In genomic region chr22:49734882-49735281, GRCh38 we compare ENCODE assay signal across 23 cellular contexts.
DNase-seq lines count a peak whose midpoint lies in the region; ATAC-seq, FAIRE-seq and TF ChIP-seq lines count a peak whose summit lies in the region.
"Had no signal": no experiment of that assay in that cellular context is flagged by ENCODE, and none has a peak within 500 bp of the region (broad histone marks: within the 10 kb centered on the region; RNA-seq: fewer than 3 reads in every experiment).

No MANE protein-coding gene starts in this region.

- 14% methylated on average over 4 of the region's 12 CpGs for WGBS in HepG2 (ENCODE audit: low lambda C conversion rate)
- WGBS in body of pancreas, 2 donors, result 63 to 68% methylated on average over 7 to 12 of the region's 12 CpGs

- intact Hi-C loops in HepG2 (cut with micrococcal nuclease; ENCODE audit: unreplicated experiment) (no loop called here), upper lobe of right lung (cut with DNase I) (no loop called here), body of pancreas (cut with DNase I) (no loop called here)

- no peak overlapping the region for H3K9ac ChIP-seq in HepG2 (ENCODE audit: insufficient read depth, low read depth, low read length)
- H3K9ac ChIP-seq: KMS-11 had no signal

- H2AFZ ChIP-seq in HepG2 (ENCODE audit: low read length), result no peak overlapping the region
- H2AFZ ChIP-seq: PC-9 had no signal

- ATAC-seq in HepG2 (no peak), upper lobe of right lung (peak; percentile 19), HG03095 (IDR thresholded peaks at IDR 0.05; ENCODE audit: unreplicated experiment) (no peak), body of pancreas (no peak)

- H3K4me1 ChIP-seq in Peyer's patch (no peaks in the 10 kb centered on the region), HepG2 (ENCODE audit: insufficient read depth, low read length) (no peaks in the 10 kb centered on the region), upper lobe of right lung (no peaks in the 10 kb centered on the region), body of pancreas (no peaks in the 10 kb centered on the region)

- DNase-seq in activated CD8-positive, alpha-beta memory T cell treated with anti-CD3 and anti-CD28 coated beads for 24 hours, result peak; percentile 44
- no peak for DNase-seq in activated CD8-positive, alpha-beta memory T cell treated with anti-CD3 and anti-CD28 coated beads, Interleukin-2, amount 50 U/mL, for 4 hours
- peak in 2 of 3 donors; percentile 13 to 26 for DNase-seq in Peyer's patch
- no peak for DNase-seq in HepG2 (ENCODE audit: low spot score)
- peak; percentile 29 for DNase-seq in upper lobe of right lung
- DNase-seq in body of pancreas, result no peak
- DNase-seq: EL, GF-D8, GOT3, IMR-90, NCI-H1105, NCI-H146, NCI-H2029, NCI-H226, NCI-H510A treated with DMSO at 0.1 percent for 48 hours, NCI-H748 treated with DMSO at 0.1 percent for 48 hours, PC-9, SIG-M5 had no signal

- no peaks in the 10 kb centered on the region for H3K27me3 ChIP-seq in Peyer's patch
- H3K27me3 ChIP-seq in HepG2 (ENCODE audit: control insufficient read depth in 1 of 2, insufficient read depth in 2 of 2, low read length in 2 of 2), result peaks cover 0 to 50% of the 10 kb centered on the region in 2 experiments; a peak in 2 of 5 replicates
- peaks cover 27% of the 10 kb centered on the region for H3K27me3 ChIP-seq in upper lobe of right lung
- peaks cover 0 to 5% of the 10 kb centered on the region in 2 donors for H3K27me3 ChIP-seq in body of pancreas

- TF ChIP-seq CTCF in Peyer's patch (IDR thresholded peaks at IDR 0.05), result no peak
- no peak for TF ChIP-seq CTCF in HepG2 (CRISPR knock-in tag; IDR thresholded peaks at IDR 0.05)
- TF ChIP-seq CTCF in upper lobe of right lung (IDR thresholded peaks at IDR 0.05), result no peak
- no peak for TF ChIP-seq CTCF in body of pancreas (IDR thresholded peaks at IDR 0.05)

- H3K4me2 ChIP-seq in HepG2 (ENCODE audit: low read depth, low read length), result no peak overlapping the region
- H3K4me2 ChIP-seq: KMS-11, PC-9 had no signal

- TF ChIP-seq RAD21 in HepG2 (CRISPR knock-in tag; IDR thresholded peaks at IDR 0.05), result no peak

- no peaks in the 10 kb centered on the region for H3K79me2 ChIP-seq in HepG2 (ENCODE audit: insufficient read depth, low read length)

- CTCF ChIA-PET in HepG2 (lab: Yijun Ruan, JAX; ENCODE audit: low intra/inter-chr PET ratio, low total read pairs), result no interaction called here

- FAIRE-seq in HepG2 (lab: Jason Lieb, UNC), result no peak
- FAIRE-seq: A204.1, HTR-8/SVneo had no signal

- H4K20me1 ChIP-seq in HepG2 (ENCODE audit: insufficient read depth, low read length), result 0 out of 2 replicates have a peak, but pooled peaks cover 3% of the 10 kb centered on the region

- TF ChIP-seq EP300 in HepG2 (IDR thresholded peaks at IDR 0.05; ENCODE audit: low read depth in 2 of 2, low read length in 2 of 2) (no peak), HepG2 (CRISPR knock-in tag; IDR thresholded peaks at IDR 0.05; ENCODE audit: borderline replicate concordance) (no peak)

- POLR2A ChIA-PET in HepG2 (lab: Yijun Ruan, JAX), result no interaction called here

- H3K36me3 ChIP-seq in Peyer's patch, result no peaks in the 10 kb centered on the region
- no peaks in the 10 kb centered on the region for H3K36me3 ChIP-seq in HepG2 (replicated peaks in 1 of 2; ENCODE audit: control insufficient read depth in 1 of 2, insufficient read depth in 2 of 2, low read length in 2 of 2)
- no peaks in the 10 kb centered on the region for H3K36me3 ChIP-seq in upper lobe of right lung
- H3K36me3 ChIP-seq in body of pancreas (replicated peaks in 1 of 2; ENCODE audit: insufficient read depth in 1 of 2, low read depth in 2 of 2), result no peaks in the 10 kb centered on the region

- BruUV-seq in HepG2 (replicated peaks; lab: Mats Ljungman, UMichigan), result no TSS peak

- H3K27ac ChIP-seq in Peyer's patch (no peak overlapping the region), HepG2 (ENCODE audit: extremely low read length, insufficient read depth, low read length) (no peak overlapping the region), upper lobe of right lung (no peak overlapping the region), body of pancreas (no peak overlapping the region)
- H3K27ac ChIP-seq: KMS-11, PC-9, RWPE1 had no signal

- H3K4me3 ChIP-seq in Peyer's patch, result no peak overlapping the region
- no peak overlapping the region for H3K4me3 ChIP-seq in HepG2 (replicated peaks in 1 of 3; ENCODE audit: insufficient read depth in 1 of 3, low read depth in 2 of 3, low read length in 3 of 3)
- H3K4me3 ChIP-seq in upper lobe of right lung, result no peak overlapping the region
- no peak overlapping the region for H3K4me3 ChIP-seq in body of pancreas
- H3K4me3 ChIP-seq: PC-9 had no signal

- in situ Hi-C loops in HepG2 (cut with HindIII; ENCODE audit: extremely low pct_ligation_motif_present, low pct_unique_long_range_greater_than_20kb), result no loop called here

- H3K9me3 ChIP-seq in Peyer's patch, result no peaks in the 10 kb centered on the region
- H3K9me3 ChIP-seq in HepG2 (ENCODE audit: low read length), result no peaks in the 10 kb centered on the region
- no peaks in the 10 kb centered on the region for H3K9me3 ChIP-seq in upper lobe of right lung
- H3K9me3 ChIP-seq in body of pancreas, result no peaks in the 10 kb centered on the region

- TF ChIP-seq POLR2A in Peyer's patch (IDR thresholded peaks at IDR 0.05) (no peak), HepG2 (IDR thresholded peaks at IDR 0.05; ENCODE audit: insufficient read depth in 1 of 2, low read depth in 2 of 2, low read length in 2 of 2) (no peak), body of pancreas (IDR thresholded peaks at IDR 0.05) (no peak)

TF ChIP-seq in HepG2, 621 proteins besides CTCF, POLR2A, EP300 and RAD21:
- TF ChIP-seq GTF3A (CRISPR knock-in tag; conservative IDR thresholded peaks at IDR 0.05) (no peak), ZNF607 (CRISPR knock-in tag; IDR thresholded peaks at IDR 0.05; ENCODE audit: borderline replicate concordance) (0 out of 2 replicates have a peak, but pooled peaks have one; percentile 14), MTF2 (CRISPR knock-in tag; IDR thresholded peaks at IDR 0.05; ENCODE audit: borderline replicate concordance) (no peak), ZNF672 (CRISPR knock-in tag; IDR thresholded peaks at IDR 0.05) (no peak), RELA (CRISPR knock-in tag; IDR thresholded peaks at IDR 0.05) (no peak)
- TF ChIP-seq, protein P1, sequence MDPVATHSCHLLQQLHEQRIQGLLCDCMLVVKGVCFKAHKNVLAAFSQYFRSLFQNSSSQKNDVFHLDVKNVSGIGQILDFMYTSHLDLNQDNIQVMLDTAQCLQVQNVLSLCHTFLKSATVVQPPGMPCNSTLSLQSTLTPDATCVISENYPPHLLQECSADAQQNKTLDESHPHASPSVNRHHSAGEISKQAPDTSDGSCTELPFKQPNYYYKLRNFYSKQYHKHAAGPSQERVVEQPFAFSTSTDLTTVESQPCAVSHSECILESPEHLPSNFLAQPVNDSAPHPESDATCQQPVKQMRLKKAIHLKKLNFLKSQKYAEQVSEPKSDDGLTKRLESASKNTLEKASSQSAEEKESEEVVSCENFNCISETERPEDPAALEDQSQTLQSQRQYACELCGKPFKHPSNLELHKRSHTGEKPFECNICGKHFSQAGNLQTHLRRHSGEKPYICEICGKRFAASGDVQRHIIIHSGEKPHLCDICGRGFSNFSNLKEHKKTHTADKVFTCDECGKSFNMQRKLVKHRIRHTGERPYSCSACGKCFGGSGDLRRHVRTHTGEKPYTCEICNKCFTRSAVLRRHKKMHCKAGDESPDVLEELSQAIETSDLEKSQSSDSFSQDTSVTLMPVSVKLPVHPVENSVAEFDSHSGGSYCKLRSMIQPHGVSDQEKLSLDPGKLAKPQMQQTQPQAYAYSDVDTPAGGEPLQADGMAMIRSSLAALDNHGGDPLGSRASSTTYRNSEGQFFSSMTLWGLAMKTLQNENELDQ (CRISPR knock-in tag; IDR thresholded peaks at IDR 0.05; ENCODE audit: borderline replicate concordance), result no peak

Comparison
In these comparisons a context has a peak if more than half of its experiments do, and no peak if none do; other contexts are left out.
1. DNase-seq: peak in activated CD8-positive, alpha-beta memory T cell treated with anti-CD3 and anti-CD28 coated beads for 24 hours (single experiment), Peyer's patch (2 of 3) and upper lobe of right lung (single experiment); none in activated CD8-positive, alpha-beta memory T cell treated with anti-CD3 and anti-CD28 coated beads, Interleukin-2, amount 50 U/mL, for 4 hours (single experiment), HepG2 (single experiment) and body of pancreas (0 of 4).